ENCODE assay signal across 9 cellular contexts in the genomic region with DNA sequence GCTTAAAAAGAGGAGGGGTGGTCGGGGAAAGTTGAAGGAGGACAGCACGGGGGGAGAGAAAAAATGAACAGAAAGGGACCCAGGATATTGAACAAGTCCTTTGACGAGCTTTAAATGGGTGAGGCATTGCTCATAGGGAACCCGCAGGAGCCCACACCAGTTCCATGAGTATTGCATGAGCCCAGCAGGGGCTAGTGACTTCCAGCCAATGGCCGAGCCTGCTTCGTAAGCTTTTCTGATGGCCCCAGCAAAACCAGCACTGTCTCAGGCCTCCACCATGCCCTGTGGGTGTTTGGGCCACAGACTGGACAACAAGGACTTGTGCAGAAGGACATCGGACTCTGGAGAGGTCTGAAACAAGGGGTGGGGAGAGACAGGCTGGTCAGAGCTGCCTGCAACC.
DNase-seq lines count a peak whose midpoint lies in the region; ATAC-seq, FAIRE-seq and TF ChIP-seq lines count a peak whose summit lies in the region.
"Had no signal": no experiment of that assay in that cellular context is flagged by ENCODE, and none has a peak within 500 bp of the region (broad histone marks: within the 10 kb centered on the region; RNA-seq: fewer than 3 reads in every experiment).

No MANE protein-coding gene starts in this region.

- H3K4me3 Mint-ChIP-seq in activated naive CD4-positive, alpha-beta T cell treated with anti-CD3 and anti-CD28 coated beads, Interleukin-2, amount 50 U/mL, for 24 hours: peak overlapping the region; percentile 71

- no peak overlapping the region for H2BK15ac ChIP-seq in mesendoderm (replicated peaks; ENCODE audit: low read depth)

- no peak overlapping the region for H2BK120ac ChIP-seq in mesendoderm (ENCODE audit: low read depth, low read length)

- H3K27ac ChIP-seq in K562 (ENCODE audit: extremely low read depth, low read depth, low read length) (peak overlapping the region; percentile 44; the same call in 1 of the 3 replicates), mesendoderm (ENCODE audit: low read depth, low read length) (no peak overlapping the region), urinary bladder (ENCODE audit: low read depth) (peak overlapping the region; percentile 63)

- H3K4me1 ChIP-seq in K562 (replicated peaks in 1 of 2; ENCODE audit: control insufficient read depth in 2 of 2, insufficient read depth in 2 of 2, low read length in 2 of 2) (peaks cover 0 to 15% of the 10 kb centered on the region in 2 experiments; a peak in 3 of 5 replicates), mesendoderm (ENCODE audit: control insufficient read depth, low read depth, low read length) (no peaks in the 10 kb centered on the region), urinary bladder (ENCODE audit: insufficient read depth) (peaks cover 2% of the 10 kb centered on the region)

- intact Hi-C loops in K562 (cut with micrococcal nuclease): no loop called here

- H3K36me3 ChIP-seq in K562 (ENCODE audit: control insufficient read depth, insufficient read depth, low read length) (no peaks in the 10 kb centered on the region), mesendoderm (ENCODE audit: control insufficient read depth, insufficient read depth, low read length) (no peaks in the 10 kb centered on the region), urinary bladder (ENCODE audit: insufficient read depth) (no peaks in the 10 kb centered on the region)

- no peak overlapping the region for H4K5ac ChIP-seq in mesendoderm (ENCODE audit: low read length)

- no peaks in the 10 kb centered on the region for H3K9me3 ChIP-seq in K562 (replicated peaks; ENCODE audit: control insufficient read depth, insufficient read depth, low read depth, low read length)

- peaks cover 64% of the 10 kb centered on the region for H3K4me1 Mint-ChIP-seq in activated naive CD4-positive, alpha-beta T cell treated with anti-CD3 and anti-CD28 coated beads, Interleukin-2, amount 50 U/mL, for 24 hours

- no peak for DNase-seq in activated naive CD4-positive, alpha-beta T cell treated with anti-CD3 and anti-CD28 coated beads, Interleukin-2, amount 50 U/mL, for 72 hours (ENCODE audit: low spot score in 2 of 2)
- DNase-seq in K562 (ENCODE audit: extremely low read depth in 1 of 4, low spot score in 3 of 4) (no peak), mesendoderm (no peak), dedifferentiated amniotic fluid mesenchymal stem cell (ENCODE audit: extremely low spot score) (no peak), OCI-M2 (lab: John Stamatoyannopoulos, UW; ENCODE audit: unreplicated experiment) (no peak), AML-193 (lab: John Stamatoyannopoulos, UW) (no peak)
- DNase-seq: DND-41 had no signal

- 57% methylated on average over 7 of the region's 7 CpGs for WGBS in K562 (ENCODE audit: insufficient coverage, low coverage, missing lambda C conversion rate)
- no CpG with 5 or more reads among the region's 7 CpGs for WGBS in mesendoderm (ENCODE audit: extremely low coverage, insufficient coverage, low lambda C conversion rate)
- WGBS in urinary bladder: 72% methylated on average over 7 of the region's 7 CpGs

- no peak overlapping the region for H4K8ac ChIP-seq in mesendoderm (ENCODE audit: low read depth, low read length)

- H3K4ac ChIP-seq in mesendoderm (ENCODE audit: low read depth, low read length): no peak overlapping the region

- H3K56ac ChIP-seq in mesendoderm (ENCODE audit: low read length): peak overlapping the region; percentile 11

- ATAC-seq in activated naive CD4-positive, alpha-beta T cell treated with anti-CD3 and anti-CD28 coated beads, Interleukin-2, amount 50 U/mL, for 72 hours: no peak
- ATAC-seq in K562: no peak; the same call in 2 of the 3 replicates

- H3K27me3 Mint-ChIP-seq in activated naive CD4-positive, alpha-beta T cell treated with anti-CD3 and anti-CD28 coated beads, Interleukin-2, amount 50 U/mL, for 24 hours: no peaks in the 10 kb centered on the region

- TF ChIP-seq EP300 in K562 (IDR thresholded peaks at IDR 0.05; ENCODE audit: low read length): no peak

- H3K18ac ChIP-seq in mesendoderm (ENCODE audit: low read length): no peak overlapping the region

- POLR2A ChIA-PET in K562 (lab: Yijun Ruan, JAX): interaction anchor here (0.6 to 0.8 kb wide), 2 partner anchors 12 to 18 kb away, joined by 3 to 4 read pairs; no protein-coding TSS in a partner anchor

- CTCF ChIA-PET in K562 (lab: Yijun Ruan, JAX; ENCODE audit: low intra/inter-chr PET ratio): no interaction called here

- BruUV-seq in K562 (replicated peaks; lab: Mats Ljungman, UMichigan): no TSS peak

- FAIRE-seq in K562 (lab: Jason Lieb, UNC): no peak

- peak overlapping the region; percentile 66 for H2AFZ ChIP-seq in K562 (ENCODE audit: low read depth, low read length)

- H3K79me1 ChIP-seq in mesendoderm (ENCODE audit: low read length): no peaks in the 10 kb centered on the region

- H3K9me3 Mint-ChIP-seq in activated naive CD4-positive, alpha-beta T cell treated with anti-CD3 and anti-CD28 coated beads, Interleukin-2, amount 50 U/mL, for 24 hours: no peaks in the 10 kb centered on the region
- no peaks in the 10 kb centered on the region for H3K9me3 Mint-ChIP-seq in activated naive CD4-positive, alpha-beta T cell treated with anti-CD3 and anti-CD28 coated beads, Interleukin-2, amount 50 U/mL, for 72 hours

- no peak overlapping the region for H3K23ac ChIP-seq in mesendoderm (ENCODE audit: low read length)

- no peak overlapping the region for H2BK5ac ChIP-seq in mesendoderm (ENCODE audit: low read length)

- H3K4me3 ChIP-seq in K562 (no peak overlapping the region), mesendoderm (ENCODE audit: low read length) (no peak overlapping the region), urinary bladder (ENCODE audit: low read depth, low read length) (no peak overlapping the region)

- H3K27me3 ChIP-seq in K562 (ENCODE audit: control insufficient read depth in 2 of 2, insufficient read depth in 2 of 2, low read length in 2 of 2) (no peaks in the 10 kb centered on the region), mesendoderm (ENCODE audit: insufficient read depth, low read length, poor library complexity) (no peaks in the 10 kb centered on the region)

- no peaks in the 10 kb centered on the region for H4K20me1 ChIP-seq in K562 (replicated peaks; ENCODE audit: control insufficient read depth, insufficient read depth, low read length)

- no peaks in the 10 kb centered on the region for H3K9me1 ChIP-seq in K562 (ENCODE audit: control insufficient read depth, insufficient read depth, low read length)

- H2AK5ac ChIP-seq in mesendoderm (ENCODE audit: low read length): no peak overlapping the region

- H3K79me2 ChIP-seq in K562 (ENCODE audit: control insufficient read depth, insufficient read depth, low read length) (no peaks in the 10 kb centered on the region), mesendoderm (ENCODE audit: control insufficient read depth, insufficient read depth, low read length) (no peaks in the 10 kb centered on the region)

- no peak for TF ChIP-seq RAD21 in K562 (CRISPR knock-in tag; conservative IDR thresholded peaks at IDR 0.05 in 1 of 2, IDR thresholded peaks at IDR 0.05 in 1 of 2)

- no peak for TF ChIP-seq POLR2A in K562 (conservative IDR thresholded peaks at IDR 0.05)

- no peaks in the 10 kb centered on the region for H3K36me3 Mint-ChIP-seq in activated naive CD4-positive, alpha-beta T cell treated with anti-CD3 and anti-CD28 coated beads, Interleukin-2, amount 50 U/mL, for 24 hours
- H3K36me3 Mint-ChIP-seq in activated naive CD4-positive, alpha-beta T cell treated with anti-CD3 and anti-CD28 coated beads, Interleukin-2, amount 50 U/mL, for 72 hours: no peaks in the 10 kb centered on the region

- peak overlapping the region; percentile 92 for H3K27ac Mint-ChIP-seq in activated naive CD4-positive, alpha-beta T cell treated with anti-CD3 and anti-CD28 coated beads, Interleukin-2, amount 50 U/mL, for 24 hours
- peak overlapping the region in 1 of 2 donors; percentile 89 for H3K27ac Mint-ChIP-seq in activated naive CD4-positive, alpha-beta T cell treated with anti-CD3 and anti-CD28 coated beads, Interleukin-2, amount 50 U/mL, for 72 hours

- TF ChIP-seq CTCF in K562 (IDR thresholded peaks at IDR 0.05 in 2 of 3, conservative IDR thresholded peaks at IDR 0.05 in 1 of 3; ENCODE audit: insufficient read depth in 2 of 3, low read depth in 1 of 3, low read length in 3 of 3): no peak

- no peak overlapping the region for H3K4me2 ChIP-seq in K562 (ENCODE audit: insufficient read depth, low read length)
- H3K4me2 ChIP-seq in mesendoderm (ENCODE audit: low read length): no peak overlapping the region

- in situ Hi-C loops in K562 (cut with MboI): no loop called here

- H3K9ac ChIP-seq in K562 (ENCODE audit: insufficient read depth in 1 of 2, low read depth in 2 of 2, low read length in 2 of 2): peak overlapping the region in 1 of 2 experiments; percentile 48; a peak in 1 of 4 replicates
- no peak overlapping the region for H3K9ac ChIP-seq in mesendoderm (ENCODE audit: low read length)

TF ChIP-seq in K562, 482 proteins besides CTCF, POLR2A, EP300 and RAD21:
- no peak for TF ChIP-seq HDAC6 (IDR thresholded peaks at IDR 0.05; ENCODE audit: low read depth, low read length)
- TF ChIP-seq, protein P1, sequence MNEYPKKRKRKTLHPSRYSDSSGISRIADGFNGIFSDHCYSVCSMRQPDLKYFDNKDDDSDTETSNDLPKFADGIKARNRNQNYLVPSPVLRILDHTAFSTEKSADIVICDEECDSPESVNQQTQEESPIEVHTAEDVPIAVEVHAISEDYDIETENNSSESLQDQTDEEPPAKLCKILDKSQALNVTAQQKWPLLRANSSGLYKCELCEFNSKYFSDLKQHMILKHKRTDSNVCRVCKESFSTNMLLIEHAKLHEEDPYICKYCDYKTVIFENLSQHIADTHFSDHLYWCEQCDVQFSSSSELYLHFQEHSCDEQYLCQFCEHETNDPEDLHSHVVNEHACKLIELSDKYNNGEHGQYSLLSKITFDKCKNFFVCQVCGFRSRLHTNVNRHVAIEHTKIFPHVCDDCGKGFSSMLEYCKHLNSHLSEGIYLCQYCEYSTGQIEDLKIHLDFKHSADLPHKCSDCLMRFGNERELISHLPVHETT (CRISPR knock-in tag; conservative IDR thresholded peaks at IDR 0.05 in 1 of 2, IDR thresholded peaks at IDR 0.05 in 1 of 2): 0 out of 4 replicates have a peak, but pooled peaks of 1 of the 2 experiments have one; percentile 14
